ENCODE assay signal across 1 cellular context in genomic region chr2:20496069-20496468, GRCh38.
TF ChIP-seq lines count a peak whose summit lies in the region.

No MANE protein-coding gene starts in this region.

TF ChIP-seq in HCT116, 20 proteins besides CTCF, POLR2A, EP300 and RAD21 (continued from another document):
- TF ChIP-seq ZBTB33 (IDR thresholded peaks at IDR 0.05; ENCODE audit: extremely low read depth, insufficient replicate concordance, low read length) (no peak), POLR2AphosphoS5 (IDR thresholded peaks at IDR 0.05; ENCODE audit: low read depth, low read length) (peak; percentile 45; the same call in 1 of the 2 replicates), CEBPB (IDR thresholded peaks at IDR 0.05; ENCODE audit: low read depth) (no peak), EZH2 (IDR thresholded peaks at IDR 0.05) (no peak), SP1 (IDR thresholded peaks at IDR 0.05; ENCODE audit: low read depth) (peak; percentile 79)
TF ChIP-seq in HCT116: peak in this region for 7.
